18 cellular contexts compared by ENCODE assay signal in genomic region chr16:21597571-21598030, GRCh38. TPM values are rescaled to one million over a fixed set of nuclear protein-coding genes. Genes with fewer than 3 reads are reported as not detected.
DNase-seq lines count a peak whose midpoint lies in the region; ATAC-seq and TF ChIP-seq lines count a peak whose summit lies in the region.
"Had no signal": no experiment of that assay in that cellular context is flagged by ENCODE, and none has a peak within 500 bp of the region (broad histone marks: within the 10 kb centered on the region; RNA-seq: fewer than 3 reads in every experiment).

No MANE protein-coding gene starts in this region.

- H3K4me1 ChIP-seq in breast epithelium, result no peaks in the 10 kb centered on the region

- CTCF ChIA-PET in MCF 10A (lab: Yijun Ruan, JAX), result interaction anchor here (0.7 to 1.3 kb wide), 2 partner anchors 43 to 1377 kb away, joined by 3 to 5 read pairs; no protein-coding TSS in a partner anchor

- no peaks in the 10 kb centered on the region for H3K27me3 ChIP-seq in breast epithelium
- H3K27me3 ChIP-seq: cardiac muscle cell, heart right ventricle had no signal

- no peak for TF ChIP-seq POLR2A in breast epithelium (IDR thresholded peaks at IDR 0.05)

- H3K27ac ChIP-seq in breast epithelium, result no peak overlapping the region
- H3K27ac ChIP-seq: cardiac muscle cell, epithelial cell of prostate had no signal

- no peaks in the 10 kb centered on the region for H3K9me3 ChIP-seq in breast epithelium
- H3K9me3 ChIP-seq: heart right ventricle had no signal

- H3K27me3 Mint-ChIP-seq in MCF 10A (ENCODE audit: insufficient read depth, unreplicated experiment), result no peaks in the 10 kb centered on the region
- peaks cover 7% of the 10 kb centered on the region for H3K27me3 Mint-ChIP-seq in activated T-helper 1 cell treated with anti-CD3 and anti-CD28 coated beads, Interleukin-12 subunit alpha, Interleukin-12 subunit beta, Interleukin-2, Interleukin-4 antibody, amounts not matched to agents 30 ng/mL and 10 ng/mL and 1 ng/mL, durations not matched to agents 14 hours and 24 hours and 36 hours (ENCODE audit: insufficient read depth)
- no peaks in the 10 kb centered on the region for H3K27me3 Mint-ChIP-seq in memory B cell
- H3K27me3 Mint-ChIP-seq in type B pancreatic cell, result peaks cover 9% of the 10 kb centered on the region

- ATAC-seq in memory B cell (ENCODE audit: low read depth) (no peak), GM21515 (IDR thresholded peaks at IDR 0.05; ENCODE audit: unreplicated experiment) (no peak), omental fat pad (ENCODE audit: low FRiP score) (no peak)
- ATAC-seq: heart right ventricle, left ventricle myocardium superior, Right ventricle myocardium inferior had no signal

- H3K4me1 Mint-ChIP-seq in MCF 10A (ENCODE audit: insufficient read depth, unreplicated experiment) (peaks cover 21% of the 10 kb centered on the region), memory B cell (peaks cover 22% of the 10 kb centered on the region), type B pancreatic cell (ENCODE audit: unreplicated experiment) (peaks cover 25% of the 10 kb centered on the region)
- peaks cover 41% of the 10 kb centered on the region for H3K4me1 Mint-ChIP-seq in activated T-helper 1 cell treated with anti-CD3 and anti-CD28 coated beads, Interleukin-12 subunit alpha, Interleukin-12 subunit beta, Interleukin-2, Interleukin-4 antibody, amounts not matched to agents 30 ng/mL and 10 ng/mL and 1 ng/mL, durations not matched to agents 14 hours and 24 hours and 36 hours (ENCODE audit: low read depth)

- no peaks in the 10 kb centered on the region for H3K9me3 Mint-ChIP-seq in MCF 10A (ENCODE audit: unreplicated experiment)
- no peaks in the 10 kb centered on the region for H3K9me3 Mint-ChIP-seq in activated T-helper 1 cell treated with anti-CD3 and anti-CD28 coated beads, Interleukin-12 subunit alpha, Interleukin-12 subunit beta, Interleukin-2, Interleukin-4 antibody, amounts not matched to agents 30 ng/mL and 10 ng/mL and 1 ng/mL, durations not matched to agents 14 hours and 24 hours and 36 hours
- H3K9me3 Mint-ChIP-seq in memory B cell, result no peaks in the 10 kb centered on the region
- no peaks in the 10 kb centered on the region for H3K9me3 Mint-ChIP-seq in type B pancreatic cell

- H3K4me3 Mint-ChIP-seq in MCF 10A (ENCODE audit: unreplicated experiment) (peak overlapping the region; percentile 51), memory B cell (peak overlapping the region; percentile 81), type B pancreatic cell (peak overlapping the region; percentile 69)
- peak overlapping the region; percentile 84 for H3K4me3 Mint-ChIP-seq in activated T-helper 1 cell treated with anti-CD3 and anti-CD28 coated beads, Interleukin-12 subunit alpha, Interleukin-12 subunit beta, Interleukin-2, Interleukin-4 antibody, amounts not matched to agents 30 ng/mL and 10 ng/mL and 1 ng/mL, durations not matched to agents 14 hours and 24 hours and 36 hours

- POLR2A ChIA-PET in MCF 10A (lab: Yijun Ruan, JAX), result interaction anchor here (0.6 to 1.6 kb wide), 3 partner anchors 16 to 1699 kb away, joined by 3 to 8 read pairs (median 3); no protein-coding TSS in a partner anchor

- DNase-seq in MCF 10A (ENCODE audit: unreplicated experiment), result no peak
- DNase-seq in breast epithelium (ENCODE audit: low spot score in 2 of 2), result no peak
- no peak for DNase-seq in activated T-helper 1 cell treated with anti-CD3 and anti-CD28 coated beads, Interleukin-12 subunit alpha, Interleukin-12 subunit beta, Interleukin-2, Interleukin-4 antibody, amounts not matched to agents 30 ng/mL and 10 ng/mL and 1 ng/mL, durations not matched to agents 14 hours and 24 hours and 36 hours (ENCODE audit: low spot score)
- no peak for DNase-seq in memory B cell (ENCODE audit: low spot score in 2 of 2)
- DNase-seq in type B pancreatic cell (ENCODE audit: extremely low spot score, unreplicated experiment), result no peak
- DNase-seq in NCI-H748 treated with DMSO at 0.1 percent for 48 hours (lab: John Stamatoyannopoulos, UW), result no peak
- no peak for DNase-seq in omental fat pad (ENCODE audit: low spot score)
- DNase-seq: DMS79 treated with DMSO at 0.1 percent for 48 hours; heart right ventricle; left ventricle myocardium superior; NCI-H1436 treated with DMSO at 0.1 percent for 48 hours; NCI-H69; posterior cingulate gyrus; stimulated activated CD8-positive, alpha-beta memory T cell treated with anti-CD3 and anti-CD28 coated beads, Interleukin-4, amount 100 ng/mL, for 48 hours had no signal

- TF ChIP-seq CTCF in MCF 10A (IDR thresholded peaks at IDR 0.05; ENCODE audit: unreplicated experiment) (no peak), breast epithelium (IDR thresholded peaks at IDR 0.05) (no peak), type B pancreatic cell (conservative IDR thresholded peaks at IDR 0.05) (no peak), omental fat pad (IDR thresholded peaks at IDR 0.05) (no peak)

- intact Hi-C loops in MCF 10A (cut with micrococcal nuclease) (no loop called here), breast epithelium (cut with DNase I; ENCODE audit: low total_unique reads) (no loop called here)
- intact Hi-C loops in activated T-helper 1 cell treated with anti-CD3 and anti-CD28 coated beads, Interleukin-12 subunit alpha, Interleukin-12 subunit beta, Interleukin-2, Interleukin-4 antibody, amounts not matched to agents 30 ng/mL and 10 ng/mL and 1 ng/mL, durations not matched to agents 14 hours and 24 hours and 36 hours (cut with micrococcal nuclease), result loop anchor here (2.0 to 5.0 kb wide), 5 partner anchors 110 to 1960 kb away; partner anchors contain the start of genes EARS2, IQCK, KNOP1 and UBFD1

- BruUV-seq in MCF 10A (replicated peaks; lab: Mats Ljungman, UMichigan), result no TSS peak

- H3K27ac Mint-ChIP-seq in MCF 10A (ENCODE audit: low read depth, unreplicated experiment) (no peak overlapping the region), memory B cell (peak overlapping the region; percentile 74), type B pancreatic cell (peak overlapping the region; percentile 3)
- peak overlapping the region; percentile 89 for H3K27ac Mint-ChIP-seq in activated T-helper 1 cell treated with anti-CD3 and anti-CD28 coated beads, Interleukin-12 subunit alpha, Interleukin-12 subunit beta, Interleukin-2, Interleukin-4 antibody, amounts not matched to agents 30 ng/mL and 10 ng/mL and 1 ng/mL, durations not matched to agents 14 hours and 24 hours and 36 hours

- H3K36me3 ChIP-seq in breast epithelium, result no peaks in the 10 kb centered on the region
- H3K36me3 ChIP-seq: cardiac muscle cell, heart right ventricle had no signal

- H3K4me3 ChIP-seq in breast epithelium, result no peak overlapping the region
- H3K4me3 ChIP-seq: cardiac muscle cell had no signal

- H3K36me3 Mint-ChIP-seq in MCF 10A (ENCODE audit: insufficient read depth, unreplicated experiment) (peaks cover 7% of the 10 kb centered on the region), memory B cell (no peaks in the 10 kb centered on the region), type B pancreatic cell (no peaks in the 10 kb centered on the region)
- H3K36me3 Mint-ChIP-seq in activated T-helper 1 cell treated with anti-CD3 and anti-CD28 coated beads, Interleukin-12 subunit alpha, Interleukin-12 subunit beta, Interleukin-2, Interleukin-4 antibody, amounts not matched to agents 30 ng/mL and 10 ng/mL and 1 ng/mL, durations not matched to agents 14 hours and 24 hours and 36 hours (ENCODE audit: low read depth), result peaks cover 6% of the 10 kb centered on the region

RNA-seq across cellular contexts. Expression of gene METTL9, which starts 1.8 kb away (rescaled TPM):
- total RNA-seq in MCF 10A (2022), result 63.9 and 67.6 TPM in 2 replicates
- total RNA-seq in breast epithelium, result 100 to 1,000 TPM; 121 to 162 (median 136) TPM
- 58.8 and 64.9 TPM in 2 replicates for total RNA-seq in activated T-helper 1 cell treated with anti-CD3 and anti-CD28 coated beads, Interleukin-12 subunit alpha, Interleukin-12 subunit beta, Interleukin-2, Interleukin-4 antibody, amounts not matched to agents 30 ng/mL and 10 ng/mL and 1 ng/mL, durations not matched to agents 14 hours and 24 hours and 36 hours
- 87.1 and 132 TPM in 2 replicates for total RNA-seq in type B pancreatic cell (ENCODE audit: low replicate concordance)
- 100 to 1,000 TPM in 3 of 4 donors, 10 to 100 TPM in 1; 98.9 to 195 (median 114) TPM for total RNA-seq in omental fat pad

RNA-seq across cellular contexts. Expression of gene IGSF6, which starts 54.8 kb away (rescaled TPM):
- total RNA-seq in MCF 10A (2022) (not detected in 2 replicates), breast epithelium (10 to 100 TPM in 1 of 3 donors, 1 to 10 TPM in 1, under 1 TPM in 1; 0.33 to 13.2 (median 6.7) TPM), type B pancreatic cell (ENCODE audit: low replicate concordance) (not detected in 2 replicates), omental fat pad (10 to 100 TPM in 1 of 4 donors, 1 to 10 TPM in 3; 2.8 to 18.6 (median 6.8) TPM)
- total RNA-seq in activated T-helper 1 cell treated with anti-CD3 and anti-CD28 coated beads, Interleukin-12 subunit alpha, Interleukin-12 subunit beta, Interleukin-2, Interleukin-4 antibody, amounts not matched to agents 30 ng/mL and 10 ng/mL and 1 ng/mL, durations not matched to agents 14 hours and 24 hours and 36 hours, result not detected in 2 replicates
- total RNA-seq: cardiac muscle cell had no signal
